Comparison of ENCODE assay signal across 29 cellular contexts in the genomic region with DNA sequence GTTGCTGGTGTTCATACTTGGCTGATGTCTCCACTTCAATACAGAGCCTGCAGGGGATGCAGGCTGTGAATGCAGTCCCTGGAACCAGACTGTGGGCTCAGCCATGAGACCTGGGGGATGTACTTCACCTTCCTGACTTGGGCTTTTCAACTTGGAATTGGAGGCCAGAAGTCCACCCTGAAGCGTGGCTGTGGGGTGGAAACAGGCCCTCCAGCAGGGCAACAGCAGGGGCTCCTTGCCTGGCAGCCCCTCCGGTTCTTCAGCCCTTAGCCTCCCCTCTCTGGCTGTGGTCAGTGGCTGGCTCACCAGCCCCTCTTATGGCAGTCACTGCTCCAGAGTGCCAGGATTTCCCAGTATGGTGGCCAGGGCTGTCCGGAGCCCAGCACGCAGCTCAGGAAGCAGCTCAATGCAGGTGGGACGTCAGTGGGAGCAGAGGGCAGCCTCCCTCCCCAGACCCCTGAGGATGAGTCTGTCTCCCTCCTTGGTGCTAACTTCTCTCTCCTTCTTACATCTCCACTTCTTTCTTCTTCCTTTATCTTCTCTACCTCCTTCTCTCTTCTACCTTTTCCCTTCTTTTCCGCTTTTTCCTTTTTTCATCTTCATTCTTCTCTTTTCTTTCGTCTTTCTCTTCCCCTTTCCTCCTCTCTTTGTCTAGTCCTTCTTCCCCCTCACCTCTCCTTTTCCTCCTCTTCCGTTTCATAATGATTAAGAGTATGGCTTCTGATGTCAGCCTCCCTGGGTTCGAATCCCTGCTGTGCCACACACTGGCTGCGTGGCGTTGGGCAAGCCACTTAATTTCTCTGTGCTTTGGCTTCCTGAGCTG. TPM values are rescaled to one million over a fixed set of nuclear protein-coding genes. Genes with fewer than 3 reads are reported as not detected.
"Had no signal": no experiment of that assay in that cellular context is flagged by ENCODE, and none has a peak within 500 bp of the region (broad histone marks: within the 10 kb centered on the region; RNA-seq: fewer than 3 reads in every experiment).

No MANE protein-coding gene starts in this region.

- DNase-seq: colonic mucosa; effector CD8-positive, alpha-beta T cell; foreskin melanocyte; hypothalamus; kidney glomerular epithelial cell; naive thymus-derived CD4-positive, alpha-beta T cell; nucleus accumbens; sigmoid colon; stimulated activated CD4-positive, alpha-beta T cell treated with anti-CD3 and anti-CD28 coated beads, Interleukin-12 subunit alpha, Interleukin-12 subunit beta, amount 100 ng/mL, for 4 hours; stimulated activated CD4-positive, alpha-beta T cell treated with anti-CD3 and anti-CD28 coated beads, Interleukin-2, amount 100 ng/mL, for 48 hours; stimulated activated naive CD8-positive, alpha-beta T cell treated with anti-CD3 and anti-CD28 coated beads, Interleukin-15, Interleukin-2, amounts not matched to agents 100 U/mL and 50 U/mL, for 24 hours; thyroid gland had no signal

- ATAC-seq: naive thymus-derived CD4-positive, alpha-beta T cell; stimulated activated naive CD8-positive, alpha-beta T cell treated with anti-CD3 and anti-CD28 coated beads, Interleukin-15, Interleukin-2, amounts not matched to agents 100 U/mL and 50 U/mL, for 24 hours had no signal

- H3K4me1 ChIP-seq: colonic mucosa, pancreas, prostate gland had no signal

- H3K27me3 ChIP-seq: vagina had no signal

- H3K27ac Mint-ChIP-seq: naive thymus-derived CD4-positive, alpha-beta T cell had no signal

- H3K9me3 ChIP-seq: colonic mucosa, pancreas, prostate gland, sigmoid colon, suprapubic skin, thyroid gland, upper lobe of left lung, vagina had no signal

- FAIRE-seq: islet of Langerhans, pancreas had no signal

- H3K27ac ChIP-seq: colonic mucosa, heart right ventricle, pancreas, prostate gland, sigmoid colon, skin epidermis, suprapubic skin, thyroid gland, upper lobe of left lung, vagina had no signal

- H3K4me3 ChIP-seq: colonic mucosa, dorsolateral prefrontal cortex, heart right ventricle, pancreas, prostate gland, sigmoid colon, skin epidermis, suprapubic skin, thyroid gland, upper lobe of left lung, vagina had no signal

- H3K36me3 ChIP-seq: colonic mucosa, heart right ventricle, pancreas, prostate gland, sigmoid colon, suprapubic skin, thyroid gland, upper lobe of left lung, vagina had no signal

RNA-seq across cellular contexts. Expression of a gene that starts 45.3 kb away (rescaled TPM):
- total RNA-seq: glomerular endothelial cell; mammary epithelial cell; mononuclear cell; naive thymus-derived CD4-positive, alpha-beta T cell had no signal
- polyA plus RNA-seq: naive thymus-derived CD4-positive, alpha-beta T cell; neural cell had no signal

RNA-seq across cellular contexts. Expression of a gene that starts 47.4 kb away (rescaled TPM):
- total RNA-seq: colonic mucosa; glomerular endothelial cell; heart right ventricle; liver; mammary epithelial cell; mesenteric fat pad; mononuclear cell; naive thymus-derived CD4-positive, alpha-beta T cell; renal cortical epithelial cell; sigmoid colon; suprapubic skin; thyroid gland; upper lobe of left lung; vagina had no signal
- polyA plus RNA-seq: esophagus; heart right ventricle; liver; mammary epithelial cell; naive thymus-derived CD4-positive, alpha-beta T cell; sigmoid colon had no signal
